ENCODE assay signal across 2 cellular contexts in the genomic region with DNA sequence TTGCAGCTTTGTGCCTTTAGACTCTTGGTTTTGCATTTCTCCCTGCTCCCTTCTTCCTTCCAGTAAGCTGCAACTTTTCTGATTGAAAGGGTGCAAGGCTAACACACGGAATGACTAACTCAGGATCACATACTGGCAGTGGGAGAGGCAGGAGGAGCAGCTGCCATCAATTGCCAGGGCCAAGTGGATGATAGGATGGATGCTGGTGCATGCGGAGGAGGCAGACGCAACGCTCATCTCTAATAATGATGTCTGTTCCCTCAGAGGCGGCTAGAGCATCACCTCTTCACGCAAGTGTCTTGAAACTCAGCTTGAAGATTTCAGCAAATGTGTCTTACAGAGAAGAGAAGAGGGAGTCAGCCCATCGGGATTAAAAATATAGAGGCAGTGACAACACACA.
TF ChIP-seq lines count a peak whose summit lies in the region.

No MANE protein-coding gene starts in this region.

TF ChIP-seq in SK-N-SH, 30 proteins besides CTCF, POLR2A, EP300 and RAD21 (continued from another document):
- TF ChIP-seq, protein P1, sequence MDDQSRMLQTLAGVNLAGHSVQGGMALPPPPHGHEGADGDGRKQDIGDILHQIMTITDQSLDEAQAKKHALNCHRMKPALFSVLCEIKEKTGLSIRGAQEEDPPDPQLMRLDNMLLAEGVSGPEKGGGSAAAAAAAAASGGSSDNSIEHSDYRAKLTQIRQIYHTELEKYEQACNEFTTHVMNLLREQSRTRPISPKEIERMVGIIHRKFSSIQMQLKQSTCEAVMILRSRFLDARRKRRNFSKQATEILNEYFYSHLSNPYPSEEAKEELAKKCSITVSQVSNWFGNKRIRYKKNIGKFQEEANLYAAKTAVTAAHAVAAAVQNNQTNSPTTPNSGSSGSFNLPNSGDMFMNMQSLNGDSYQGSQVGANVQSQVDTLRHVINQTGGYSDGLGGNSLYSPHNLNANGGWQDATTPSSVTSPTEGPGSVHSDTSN (IDR thresholded peaks at IDR 0.05), result no peak
- TF ChIP-seq GABPA (IDR thresholded peaks at IDR 0.05; ENCODE audit: low read depth), result no peak
- no peak for TF ChIP-seq MEF2A (IDR thresholded peaks at IDR 0.05; ENCODE audit: borderline replicate concordance, low read depth)
- no peak for TF ChIP-seq RCOR1 (IDR thresholded peaks at IDR 0.05; ENCODE audit: low read length)
- no peak for TF ChIP-seq SMC3 (IDR thresholded peaks at IDR 0.05; ENCODE audit: low read depth, low read length)
- TF ChIP-seq, protein P2, sequence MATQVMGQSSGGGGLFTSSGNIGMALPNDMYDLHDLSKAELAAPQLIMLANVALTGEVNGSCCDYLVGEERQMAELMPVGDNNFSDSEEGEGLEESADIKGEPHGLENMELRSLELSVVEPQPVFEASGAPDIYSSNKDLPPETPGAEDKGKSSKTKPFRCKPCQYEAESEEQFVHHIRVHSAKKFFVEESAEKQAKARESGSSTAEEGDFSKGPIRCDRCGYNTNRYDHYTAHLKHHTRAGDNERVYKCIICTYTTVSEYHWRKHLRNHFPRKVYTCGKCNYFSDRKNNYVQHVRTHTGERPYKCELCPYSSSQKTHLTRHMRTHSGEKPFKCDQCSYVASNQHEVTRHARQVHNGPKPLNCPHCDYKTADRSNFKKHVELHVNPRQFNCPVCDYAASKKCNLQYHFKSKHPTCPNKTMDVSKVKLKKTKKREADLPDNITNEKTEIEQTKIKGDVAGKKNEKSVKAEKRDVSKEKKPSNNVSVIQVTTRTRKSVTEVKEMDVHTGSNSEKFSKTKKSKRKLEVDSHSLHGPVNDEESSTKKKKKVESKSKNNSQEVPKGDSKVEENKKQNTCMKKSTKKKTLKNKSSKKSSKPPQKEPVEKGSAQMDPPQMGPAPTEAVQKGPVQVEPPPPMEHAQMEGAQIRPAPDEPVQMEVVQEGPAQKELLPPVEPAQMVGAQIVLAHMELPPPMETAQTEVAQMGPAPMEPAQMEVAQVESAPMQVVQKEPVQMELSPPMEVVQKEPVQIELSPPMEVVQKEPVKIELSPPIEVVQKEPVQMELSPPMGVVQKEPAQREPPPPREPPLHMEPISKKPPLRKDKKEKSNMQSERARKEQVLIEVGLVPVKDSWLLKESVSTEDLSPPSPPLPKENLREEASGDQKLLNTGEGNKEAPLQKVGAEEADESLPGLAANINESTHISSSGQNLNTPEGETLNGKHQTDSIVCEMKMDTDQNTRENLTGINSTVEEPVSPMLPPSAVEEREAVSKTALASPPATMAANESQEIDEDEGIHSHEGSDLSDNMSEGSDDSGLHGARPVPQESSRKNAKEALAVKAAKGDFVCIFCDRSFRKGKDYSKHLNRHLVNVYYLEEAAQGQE (IDR thresholded peaks at IDR 0.05; ENCODE audit: low read depth, low read length), result no peak
- TF ChIP-seq, protein P3, sequence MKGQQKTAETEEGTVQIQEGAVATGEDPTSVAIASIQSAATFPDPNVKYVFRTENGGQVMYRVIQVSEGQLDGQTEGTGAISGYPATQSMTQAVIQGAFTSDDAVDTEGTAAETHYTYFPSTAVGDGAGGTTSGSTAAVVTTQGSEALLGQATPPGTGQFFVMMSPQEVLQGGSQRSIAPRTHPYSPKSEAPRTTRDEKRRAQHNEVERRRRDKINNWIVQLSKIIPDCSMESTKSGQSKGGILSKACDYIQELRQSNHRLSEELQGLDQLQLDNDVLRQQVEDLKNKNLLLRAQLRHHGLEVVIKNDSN (IDR thresholded peaks at IDR 0.05; ENCODE audit: borderline replicate concordance, low read depth), result no peak
- TF ChIP-seq TEAD4 (IDR thresholded peaks at IDR 0.05; ENCODE audit: borderline replicate concordance, insufficient read depth), result no peak
TF ChIP-seq in SK-N-SH: peak in this region for 0.

TF ChIP-seq in SK-N-SH treated with all-trans-retinoic acid at 6 μM for 48 hours, 23 proteins besides CTCF, POLR2A, EP300 and RAD21:
- TF ChIP-seq, protein P4, sequence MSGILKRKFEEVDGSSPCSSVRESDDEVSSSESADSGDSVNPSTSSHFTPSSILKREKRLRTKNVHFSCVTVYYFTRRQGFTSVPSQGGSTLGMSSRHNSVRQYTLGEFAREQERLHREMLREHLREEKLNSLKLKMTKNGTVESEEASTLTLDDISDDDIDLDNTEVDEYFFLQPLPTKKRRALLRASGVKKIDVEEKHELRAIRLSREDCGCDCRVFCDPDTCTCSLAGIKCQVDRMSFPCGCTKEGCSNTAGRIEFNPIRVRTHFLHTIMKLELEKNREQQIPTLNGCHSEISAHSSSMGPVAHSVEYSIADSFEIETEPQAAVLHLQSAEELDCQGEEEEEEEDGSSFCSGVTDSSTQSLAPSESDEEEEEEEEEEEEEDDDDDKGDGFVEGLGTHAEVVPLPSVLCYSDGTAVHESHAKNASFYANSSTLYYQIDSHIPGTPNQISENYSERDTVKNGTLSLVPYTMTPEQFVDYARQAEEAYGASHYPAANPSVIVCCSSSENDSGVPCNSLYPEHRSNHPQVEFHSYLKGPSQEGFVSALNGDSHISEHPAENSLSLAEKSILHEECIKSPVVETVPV (CRISPR knock-in tag; IDR thresholded peaks at IDR 0.05), result no peak
- TF ChIP-seq TOX (CRISPR knock-in tag; IDR thresholded peaks at IDR 0.05; ENCODE audit: borderline replicate concordance) (no peak), ARNTL (CRISPR knock-in tag; IDR thresholded peaks at IDR 0.05; ENCODE audit: borderline replicate concordance, low read depth) (no peak), ESRRG (CRISPR knock-in tag; IDR thresholded peaks at IDR 0.05) (no peak), PPARA (CRISPR knock-in tag; IDR thresholded peaks at IDR 0.05; ENCODE audit: borderline replicate concordance) (no peak), OSR1 (CRISPR knock-in tag; IDR thresholded peaks at IDR 0.05) (no peak)
- TF ChIP-seq, protein P5, sequence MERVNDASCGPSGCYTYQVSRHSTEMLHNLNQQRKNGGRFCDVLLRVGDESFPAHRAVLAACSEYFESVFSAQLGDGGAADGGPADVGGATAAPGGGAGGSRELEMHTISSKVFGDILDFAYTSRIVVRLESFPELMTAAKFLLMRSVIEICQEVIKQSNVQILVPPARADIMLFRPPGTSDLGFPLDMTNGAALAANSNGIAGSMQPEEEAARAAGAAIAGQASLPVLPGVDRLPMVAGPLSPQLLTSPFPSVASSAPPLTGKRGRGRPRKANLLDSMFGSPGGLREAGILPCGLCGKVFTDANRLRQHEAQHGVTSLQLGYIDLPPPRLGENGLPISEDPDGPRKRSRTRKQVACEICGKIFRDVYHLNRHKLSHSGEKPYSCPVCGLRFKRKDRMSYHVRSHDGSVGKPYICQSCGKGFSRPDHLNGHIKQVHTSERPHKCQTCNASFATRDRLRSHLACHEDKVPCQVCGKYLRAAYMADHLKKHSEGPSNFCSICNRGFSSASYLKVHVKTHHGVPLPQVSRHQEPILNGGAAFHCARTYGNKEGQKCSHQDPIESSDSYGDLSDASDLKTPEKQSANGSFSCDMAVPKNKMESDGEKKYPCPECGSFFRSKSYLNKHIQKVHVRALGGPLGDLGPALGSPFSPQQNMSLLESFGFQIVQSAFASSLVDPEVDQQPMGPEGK (CRISPR knock-in tag; IDR thresholded peaks at IDR 0.05; ENCODE audit: borderline replicate concordance), result no peak
- TF ChIP-seq, protein P6, sequence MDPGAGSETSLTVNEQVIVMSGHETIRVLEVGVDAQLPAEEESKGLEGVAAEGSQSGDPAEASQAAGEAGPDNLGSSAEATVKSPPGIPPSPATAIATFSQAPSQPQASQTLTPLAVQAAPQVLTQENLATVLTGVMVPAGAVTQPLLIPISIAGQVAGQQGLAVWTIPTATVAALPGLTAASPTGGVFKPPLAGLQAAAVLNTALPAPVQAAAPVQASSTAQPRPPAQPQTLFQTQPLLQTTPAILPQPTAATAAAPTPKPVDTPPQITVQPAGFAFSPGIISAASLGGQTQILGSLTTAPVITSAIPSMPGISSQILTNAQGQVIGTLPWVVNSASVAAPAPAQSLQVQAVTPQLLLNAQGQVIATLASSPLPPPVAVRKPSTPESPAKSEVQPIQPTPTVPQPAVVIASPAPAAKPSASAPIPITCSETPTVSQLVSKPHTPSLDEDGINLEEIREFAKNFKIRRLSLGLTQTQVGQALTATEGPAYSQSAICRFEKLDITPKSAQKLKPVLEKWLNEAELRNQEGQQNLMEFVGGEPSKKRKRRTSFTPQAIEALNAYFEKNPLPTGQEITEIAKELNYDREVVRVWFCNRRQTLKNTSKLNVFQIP (CRISPR knock-in tag; IDR thresholded peaks at IDR 0.05; ENCODE audit: borderline replicate concordance, low read depth), result no peak
